ENCODE assay signal across 21 cellular contexts in the genomic region with DNA sequence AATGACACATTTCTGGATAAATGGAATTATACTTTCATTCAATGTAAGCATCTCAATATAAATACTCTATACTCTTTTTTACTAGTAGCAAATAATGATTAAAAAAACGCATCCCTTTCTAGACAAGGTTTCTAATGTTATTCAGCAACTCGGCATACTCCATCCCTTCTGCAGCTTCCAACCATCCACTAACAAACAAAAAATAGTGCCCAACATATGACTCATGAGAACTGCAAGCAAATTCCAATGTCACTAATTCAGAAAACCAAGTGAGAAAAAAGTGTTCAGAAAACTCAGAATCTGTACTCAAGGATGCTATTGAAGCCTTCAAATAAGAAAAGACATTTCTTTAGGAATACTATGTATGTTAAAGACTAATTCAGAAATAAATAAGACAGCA.
A peak's percentile ranks its signal among the peaks of the same experiment; 100 is the strongest.
DNase-seq lines count a peak whose midpoint lies in the region; FAIRE-seq and TF ChIP-seq lines count a peak whose summit lies in the region.
"Had no signal": no experiment of that assay in that cellular context is flagged by ENCODE, and none has a peak within 500 bp of the region (broad histone marks: within the 10 kb centered on the region; RNA-seq: fewer than 3 reads in every experiment).

No MANE protein-coding gene starts in this region.

- DNase-seq in EL (peak; percentile 10), M059J (ENCODE audit: low read depth) (peak; percentile 1), chondrocyte (ENCODE audit: low spot score) (no peak), NCI-H524 (lab: John Stamatoyannopoulos, UW) (no peak), HTR-8/SVneo (ENCODE audit: insufficient read length, low spot score) (no peak), HT-29 (ENCODE audit: low spot score) (no peak)
- DNase-seq in stimulated activated CD8-positive, alpha-beta memory T cell treated with anti-CD3 and anti-CD28 coated beads, Interleukin-4, amount 100 ng/mL, for 48 hours, result no peak
- DNase-seq: Calu3; GDM1; GOT3; HFFc6; Karpas-422; MV-4-11; NCI-H1105; NCI-H1436 treated with DMSO at 0.1 percent for 48 hours; NCI-H187 treated with DMSO at 0.1 percent for 48 hours; NCI-H524 treated with DMSO at 0.1 percent for 48 hours; NCI-H774; NK-92 treated with Interleukin-12 subunit alpha and Interleukin-12 subunit beta, amount 100 ng/mL, for 24 hours; PC-3; SK-N-SH had no signal

- no peaks in the 10 kb centered on the region for H3K27me3 Mint-ChIP-seq in chondrocyte (ENCODE audit: low read depth)

- peaks cover 9% of the 10 kb centered on the region for H3K9me3 Mint-ChIP-seq in chondrocyte (ENCODE audit: low read depth)
- H3K9me3 Mint-ChIP-seq: HFFc6 had no signal

- peaks cover 3% of the 10 kb centered on the region for H3K4me1 Mint-ChIP-seq in chondrocyte (ENCODE audit: low read depth)

- no peak for FAIRE-seq in HTR-8/SVneo (lab: Jason Lieb, UNC)

- peak overlapping the region; percentile 6 for H3K27ac Mint-ChIP-seq in chondrocyte (ENCODE audit: unreplicated experiment)
- H3K27ac Mint-ChIP-seq: HFFc6 had no signal

- H3K36me3 Mint-ChIP-seq in chondrocyte (ENCODE audit: low read depth), result peaks cover 24% of the 10 kb centered on the region

- TF ChIP-seq CTCF in chondrocyte (IDR thresholded peaks at IDR 0.05), result no peak

- no peak overlapping the region for H3K4me3 Mint-ChIP-seq in chondrocyte (ENCODE audit: unreplicated experiment)
- H3K4me3 Mint-ChIP-seq: HFFc6 had no signal

Comparison
In these comparisons a context has a peak if more than half of its experiments do, and no peak if none do; other contexts are left out.
1. DNase-seq: peak in EL (single experiment) and M059J (single experiment); none in chondrocyte (single experiment), NCI-H524 (0 of 2), HTR-8/SVneo (single experiment), stimulated activated CD8-positive, alpha-beta memory T cell treated with anti-CD3 and anti-CD28 coated beads, Interleukin-4, amount 100 ng/mL, for 48 hours (single experiment) and HT-29 (single experiment).